Comparison of ENCODE assay signal across 8 cellular contexts in genomic region chr5:145834917-145835838, GRCh38. TPM values are rescaled to one million over a fixed set of nuclear protein-coding genes. Genes with fewer than 3 reads are reported as not detected.
A peak's percentile ranks its signal among the peaks of the same experiment; 100 is the strongest.
DNase-seq lines count a peak whose midpoint lies in the region; ATAC-seq, FAIRE-seq and TF ChIP-seq lines count a peak whose summit lies in the region.

PRELID2 (minus strand) TSS chr5:145835342; CDS start chr5:145835251, 91 bp downstream.

- H3K9ac ChIP-seq in kidney (ENCODE audit: low read length in 2 of 2), result peak within 1 kb of the TSS; percentile 80 to 81

- peaks cover 0 to 8% (median 0%) of the 10 kb centered on the region in 7 donors for H3K27me3 ChIP-seq in spleen (replicated peaks in 1 of 7)

- no peak for FAIRE-seq in kidney (lab: Jason Lieb, UNC)

- H3K27ac ChIP-seq in VCaP (peak within 1 kb of the TSS; percentile 43; the same call in 1 of the 2 replicates), kidney (ENCODE audit: low read depth in 2 of 2, low read length in 2 of 2) (peak within 1 kb of the TSS; percentile 10 to 27), spleen (peak within 1 kb of the TSS in 7 of 8 donors; percentile 43 to 76 (median 71))

- peak in 1 of 3 donors; percentile 55 for TF ChIP-seq POLR2A in spleen (IDR thresholded peaks at IDR 0.05)

- ATAC-seq in GM18508 (IDR thresholded peaks at IDR 0.05; ENCODE audit: insufficient read depth, unreplicated experiment) (peak; percentile 58), HG02840 (IDR thresholded peaks at IDR 0.05; ENCODE audit: low FRiP score, unreplicated experiment) (peak; percentile 56)

- H3K9me3 ChIP-seq in kidney (ENCODE audit: control insufficient read depth in 1 of 2, low read length in 2 of 2), result no peaks in the 10 kb centered on the region
- H3K9me3 ChIP-seq in spleen, result no peaks in the 10 kb centered on the region

- H3K4me3 ChIP-seq in kidney (ENCODE audit: low read length in 2 of 2) (peak within 1 kb of the TSS; percentile 65 to 84), spleen (peak within 1 kb of the TSS; percentile 66 to 92 (median 74))

- intact Hi-C loops in kidney (cut with DNase I), result no loop called here
- intact Hi-C loops in spleen (cut with DNase I; ENCODE audit: low total_unique reads), result no loop called here

- WGBS in spleen, 5 donors, result 1 to 2% (median 1%) methylated on average over 65 to 71 of the region's 71 CpGs

- TF ChIP-seq CTCF in VCaP (conservative IDR thresholded peaks at IDR 0.05), result no peak; the same call in 1 of the 2 replicates
- no peak for TF ChIP-seq CTCF in kidney (IDR thresholded peaks at IDR 0.05; ENCODE audit: borderline replicate concordance, extremely low read depth, insufficient read depth)
- TF ChIP-seq CTCF in spleen (IDR thresholded peaks at IDR 0.05 in 8 of 11, conservative IDR thresholded peaks at IDR 0.05 in 3 of 11), result no peak

- H3K36me3 ChIP-seq in kidney (ENCODE audit: control insufficient read depth in 1 of 2, insufficient read depth in 2 of 2, low read length in 2 of 2) (no peaks in the 10 kb centered on the region), spleen (no peaks in the 10 kb centered on the region)

- H3K4me1 ChIP-seq in kidney (ENCODE audit: control insufficient read depth in 1 of 2, insufficient read depth in 1 of 2, low read depth in 1 of 2, low read length in 2 of 2), result peaks cover 6 to 8% of the 10 kb centered on the region in 2 donors
- peaks cover 7 to 40% (median 20%) of the 10 kb centered on the region in 6 donors for H3K4me1 ChIP-seq in spleen

- DNase-seq in NCI-H1930 (lab: John Stamatoyannopoulos, UW), result peak; percentile 25 to 75
- peak; percentile 10 for DNase-seq in cerebellum (ENCODE audit: low spot score)
- DNase-seq in kidney, result peak; percentile 93
- DNase-seq in spleen, result peak; percentile 92
- DNase-seq in T-helper 9 cell, result no peak

RNA-seq across cellular contexts. Expression of gene PRELID2, which starts in this region (rescaled TPM):
- total RNA-seq in cerebellum (22.9 TPM), kidney (12.1 TPM), spleen (1 to 10 TPM; 3.6 to 10.0 (median 7.5) TPM)
- polyA plus RNA-seq in kidney (ENCODE audit: insufficient read depth, low read depth, low replicate concordance) (3.8 TPM), spleen (1 to 10 TPM; 1.4 to 2.5 (median 1.7) TPM)

Comparison
In these comparisons a context has a peak if more than half of its experiments do, and no peak if none do; other contexts are left out.
1. H3K27ac ChIP-seq: peak in every context shown above with its lines; median percentile 71 in spleen; 43 in VCaP; 18 in kidney.